11 cellular contexts compared by ENCODE assay signal in genomic region chr17:62725791-62726249, GRCh38.
DNase-seq lines count a peak whose midpoint lies in the region; ATAC-seq, FAIRE-seq and TF ChIP-seq lines count a peak whose summit lies in the region.
"Had no signal": no experiment of that assay in that cellular context is flagged by ENCODE, and none has a peak within 500 bp of the region (broad histone marks: within the 10 kb centered on the region; RNA-seq: fewer than 3 reads in every experiment).

No MANE protein-coding gene starts in this region.

- peak; percentile 90 for DNase-seq in EL
- DNase-seq in RPMI7951 (ENCODE audit: low read depth), result peak; percentile 23
- no peak for DNase-seq in H1 (ENCODE audit: low read depth in 1 of 2, low spot score in 2 of 2)
- DNase-seq in trophoblast cell, result peak; percentile 78 to 94
- DNase-seq in T-helper 9 cell, result no peak
- DNase-seq in NCI-H1092 (lab: John Stamatoyannopoulos, UW), result no peak
- DNase-seq in stimulated activated CD4-positive, alpha-beta T cell treated with anti-CD3 and anti-CD28 coated beads, Interleukin-2, amount 100 ng/mL, for 24 hours, result no peak
- DNase-seq: activated T-cell treated with anti-CD3 and anti-CD28 coated beads for 4 hours, hypothalamus had no signal

- H3K4me3 ChIP-seq in H1 (ENCODE audit: extremely low read depth in 1 of 4, insufficient read depth in 2 of 4, low read depth in 3 of 4, low read length in 4 of 4) (no peak overlapping the region), trophoblast cell (ENCODE audit: low read depth, low read length) (no peak overlapping the region)

- H4K20me1 ChIP-seq in H1 (replicated peaks in 1 of 2; ENCODE audit: control insufficient read depth in 1 of 2, insufficient read depth in 2 of 2, low read length in 2 of 2), result no peaks in the 10 kb centered on the region

- no peak overlapping the region for H3K4me2 ChIP-seq in H1 (ENCODE audit: insufficient read depth in 1 of 2, low read depth in 2 of 2, low read length in 2 of 2)
- H3K4me2 ChIP-seq in trophoblast cell (ENCODE audit: low read length), result no peak overlapping the region

- POLR2A ChIA-PET in H1 (lab: Charles Lee; ENCODE audit: partially characterized antibody), result no interaction called here

- H4K8ac ChIP-seq in H1 (ENCODE audit: extremely low read depth, insufficient read depth, low read length), result peak overlapping the region; percentile 76; the same call in 1 of the 2 replicates
- peak overlapping the region; percentile 82 for H4K8ac ChIP-seq in trophoblast cell (ENCODE audit: low read depth, low read length)

- no peak for TF ChIP-seq CTCF in H1 (IDR thresholded peaks at IDR 0.05; ENCODE audit: control extremely low read depth in 1 of 3, insufficient read depth in 1 of 3, low read depth in 1 of 3, low read length in 3 of 3)

- no peak overlapping the region for H4K12ac ChIP-seq in trophoblast cell (ENCODE audit: low read depth, low read length)

- no peaks in the 10 kb centered on the region for H3K23me2 ChIP-seq in H1 (ENCODE audit: low read depth, low read length)

- H3K23ac ChIP-seq in H1 (ENCODE audit: insufficient read length) (no peak overlapping the region), trophoblast cell (ENCODE audit: low read length) (no peak overlapping the region)

- no peaks in the 10 kb centered on the region for H3K79me1 ChIP-seq in H1 (ENCODE audit: low read depth, low read length)
- H3K79me1 ChIP-seq in trophoblast cell (ENCODE audit: low read length), result peaks cover 30% of the 10 kb centered on the region

- H3K9me3 ChIP-seq in H1 (ENCODE audit: insufficient read depth in 2 of 2, low read depth in 1 of 2, low read length in 1 of 2) (peaks cover 0 to 4% of the 10 kb centered on the region in 2 experiments; a peak in 1 of 4 replicates), trophoblast cell (ENCODE audit: insufficient read depth, low read depth, low read length) (peaks cover 2% of the 10 kb centered on the region)

- no peak for ATAC-seq in HG02798 (IDR thresholded peaks at IDR 0.05; ENCODE audit: poor library complexity, unreplicated experiment)

- WGBS in H1 (ENCODE audit: extremely low coverage in 1 of 2, insufficient coverage in 1 of 2, insufficient read length in 1 of 2, insufficient replicate concordance in 2 of 2, low coverage in 1 of 2, low lambda C conversion rate in 2 of 2, missing lambda C conversion rate in 1 of 2), 2 experiments, result 90 to 100% methylated on average over 1 to 5 of the region's 5 CpGs
- WGBS in trophoblast cell (ENCODE audit: extremely low coverage, insufficient coverage, insufficient read length), result no CpG with 5 or more reads among the region's 5 CpGs

- H3K14ac ChIP-seq in H1 (ENCODE audit: insufficient read length) (no peak overlapping the region), trophoblast cell (ENCODE audit: low read length) (peak overlapping the region; percentile 41)

- H4K5ac ChIP-seq in H1 (ENCODE audit: insufficient read length, low read depth, low read length), result no peak overlapping the region

- no peak overlapping the region for H3K56ac ChIP-seq in H1 (replicated peaks; ENCODE audit: insufficient read length, low read depth, low read length)

- no peak for TF ChIP-seq POLR2A in H1 (IDR thresholded peaks at IDR 0.05; ENCODE audit: control extremely low read depth in 1 of 2, low read depth in 2 of 2, low read length in 2 of 2)

- TF ChIP-seq EP300 in H1 (IDR thresholded peaks at IDR 0.05; ENCODE audit: borderline replicate concordance in 1 of 2, low read depth in 2 of 2, low read length in 2 of 2), result no peak

- H2BK5ac ChIP-seq in H1 (ENCODE audit: low read depth, low read length) (no peak overlapping the region), trophoblast cell (ENCODE audit: low read depth, low read length, poor library complexity) (peak overlapping the region; percentile 44)

- no peak overlapping the region for H3K18ac ChIP-seq in H1 (ENCODE audit: extremely low read depth, low read length)
- peak overlapping the region; percentile 58 for H3K18ac ChIP-seq in trophoblast cell (ENCODE audit: low read length)

- no peak overlapping the region for H3K27ac ChIP-seq in H1 (ENCODE audit: low read depth, low read length)
- H3K27ac ChIP-seq in trophoblast cell (ENCODE audit: low read depth, low read length), result peak overlapping the region; percentile 88

- peaks cover 0 to 6% (median 1%) of the 10 kb centered on the region in 4 experiments; a peak in 3 of 7 replicates for H3K4me1 ChIP-seq in H1 (replicated peaks in 1 of 4; ENCODE audit: control insufficient read depth in 3 of 4, insufficient read depth in 4 of 4, low read length in 3 of 4)
- H3K4me1 ChIP-seq in trophoblast cell (ENCODE audit: control insufficient read depth in 1 of 2, insufficient read depth in 2 of 2, low read length in 2 of 2), result peaks cover 17 to 25% of the 10 kb centered on the region in 2 experiments

- TF ChIP-seq RAD21 in H1 (IDR thresholded peaks at IDR 0.05 in 1 of 2, conservative IDR thresholded peaks at IDR 0.05 in 1 of 2; ENCODE audit: low read depth in 2 of 2, low read length in 2 of 2), result no peak

- no peak overlapping the region for H2BK20ac ChIP-seq in H1 (ENCODE audit: low read length)

- no peak overlapping the region for H2BK120ac ChIP-seq in H1 (replicated peaks; ENCODE audit: low read depth, low read length)
- H2BK120ac ChIP-seq in trophoblast cell (ENCODE audit: insufficient read depth, low read length, poor library complexity), result peak overlapping the region; percentile 94

- no peak for FAIRE-seq in H1 (lab: Jason Lieb, UNC)
- FAIRE-seq: RCC 7860 had no signal

- CTCF ChIA-PET in H1 (lab: Charles Lee; ENCODE audit: partially characterized antibody), result no interaction called here

- H2AK5ac ChIP-seq in H1 (ENCODE audit: low read depth, low read length) (no peak overlapping the region; the same call in 1 of the 2 replicates), trophoblast cell (ENCODE audit: low read length) (peak overlapping the region; percentile 60)

- H2AFZ ChIP-seq in H1 (ENCODE audit: low read length) (no peak overlapping the region), trophoblast cell (ENCODE audit: insufficient read depth, low read length, poor library complexity) (no peak overlapping the region)

- H3K4ac ChIP-seq in H1 (replicated peaks; ENCODE audit: insufficient read length, low read depth, low read length) (no peak overlapping the region), trophoblast cell (ENCODE audit: low read depth, low read length) (peak overlapping the region; percentile 68)

- H3K27me3 ChIP-seq in H1 (replicated peaks in 1 of 4; ENCODE audit: control insufficient read depth in 3 of 4, extremely low read depth in 1 of 4, insufficient read depth in 3 of 4, low read length in 3 of 4) (no peaks in the 10 kb centered on the region), trophoblast cell (ENCODE audit: insufficient read depth, low read length) (no peaks in the 10 kb centered on the region)

- H2BK12ac ChIP-seq in H1 (ENCODE audit: low read depth, low read length) (no peak overlapping the region), trophoblast cell (ENCODE audit: low read length) (peak overlapping the region; percentile 88)

- no peaks in the 10 kb centered on the region for H3K36me3 ChIP-seq in H1 (ENCODE audit: control insufficient read depth in 2 of 4, insufficient read depth in 4 of 4, low read length in 3 of 4)
- peaks cover 1 to 4% of the 10 kb centered on the region in 2 experiments for H3K36me3 ChIP-seq in trophoblast cell (ENCODE audit: control insufficient read depth in 1 of 2, insufficient read depth in 2 of 2, low read length in 2 of 2)

- H3K9ac ChIP-seq in H1 (replicated peaks in 1 of 4; ENCODE audit: extremely low read depth in 1 of 4, low read depth in 3 of 4, low read length in 3 of 4) (no peak overlapping the region), trophoblast cell (ENCODE audit: low read length) (no peak overlapping the region)

- H3K79me2 ChIP-seq in H1 (ENCODE audit: control insufficient read depth in 1 of 2, insufficient read depth in 2 of 2, low read length in 2 of 2), result no peaks in the 10 kb centered on the region
- H3K79me2 ChIP-seq in trophoblast cell (ENCODE audit: control insufficient read depth, insufficient read depth, low read length, poor library complexity), result peaks cover 1% of the 10 kb centered on the region

- H4K91ac ChIP-seq in H1 (replicated peaks; ENCODE audit: insufficient read length, low read length) (no peak overlapping the region), trophoblast cell (ENCODE audit: low read depth, low read length) (peak overlapping the region; percentile 95)

- no peak overlapping the region for H2BK15ac ChIP-seq in H1 (ENCODE audit: low read length)

TF ChIP-seq in H1, 55 proteins besides CTCF, POLR2A, EP300 and RAD21:
- no peak for TF ChIP-seq POLR2AphosphoS5 (IDR thresholded peaks at IDR 0.05; ENCODE audit: low read depth, low read length)
TF ChIP-seq in H1: peak in this region for 0.

Comparison
In these comparisons a context has a peak if more than half of its experiments do, and no peak if none do; other contexts are left out.
1. DNase-seq: peak in EL (single experiment), RPMI7951 (single experiment) and trophoblast cell (2 of 2); none in H1 (0 of 2), T-helper 9 cell (single experiment), NCI-H1092 (single experiment) and stimulated activated CD4-positive, alpha-beta T cell treated with anti-CD3 and anti-CD28 coated beads, Interleukin-2, amount 100 ng/mL, for 24 hours (0 of 2).